In the genomic region with DNA sequence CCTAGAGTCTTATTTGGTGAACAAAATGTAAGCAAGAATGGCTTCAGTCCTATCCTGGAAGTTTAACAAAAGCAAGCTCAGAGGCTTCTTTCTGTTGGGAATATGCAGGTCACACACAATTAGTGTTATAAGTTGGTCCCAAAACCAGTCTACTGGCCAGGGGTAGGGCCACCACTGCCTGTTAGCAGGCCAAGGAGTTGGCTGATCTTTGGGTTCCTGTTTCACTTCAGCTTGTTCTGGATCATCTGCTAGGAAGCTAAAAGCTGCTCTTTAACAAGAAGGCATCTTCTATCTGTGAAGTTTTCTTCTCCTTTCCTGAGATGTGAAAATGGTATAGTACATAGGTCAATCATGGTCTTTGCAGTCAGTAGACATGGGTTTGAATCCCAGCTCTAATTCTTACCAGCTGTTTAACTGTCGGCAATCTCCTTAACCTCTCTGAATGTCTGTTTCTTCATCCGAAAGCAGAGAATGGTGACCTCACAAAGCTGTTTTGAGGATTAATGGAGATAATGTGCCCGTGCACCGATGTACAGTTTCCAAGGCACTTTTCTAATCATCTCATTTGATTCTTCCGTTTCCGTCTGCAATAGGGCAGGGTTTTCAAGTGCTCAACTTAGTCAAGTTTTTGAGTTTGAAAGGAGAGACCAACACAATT, we compare ENCODE assay signal across 13 cellular contexts.
DNase-seq lines count a peak whose midpoint lies in the region; ATAC-seq, FAIRE-seq and TF ChIP-seq lines count a peak whose summit lies in the region.
"Had no signal": no experiment of that assay in that cellular context is flagged by ENCODE, and none has a peak within 500 bp of the region (broad histone marks: within the 10 kb centered on the region; RNA-seq: fewer than 3 reads in every experiment).

No MANE protein-coding gene starts in this region.

- TF ChIP-seq EP300 in GM12878 (IDR thresholded peaks at IDR 0.05; ENCODE audit: borderline replicate concordance in 1 of 2, control insufficient read depth in 1 of 2, low read depth in 2 of 2, low read length in 2 of 2) = no peak

- H3K27me3 Mint-ChIP-seq in activated naive CD4-positive, alpha-beta T cell treated with anti-CD3 and anti-CD28 coated beads, Interleukin-2, amount 10 ng/mL, durations not matched to agents 7 days and 5 days = no peaks in the 10 kb centered on the region
- no peaks in the 10 kb centered on the region for H3K27me3 Mint-ChIP-seq in stimulated activated naive B cell treated with anti-CD40 and anti-IgM and Interleukin-4, amounts not matched to agents 10 μg/mL and 1 μg/mL and 100 μg/mL, for 72 hours

- H3K79me2 ChIP-seq in GM12878 (ENCODE audit: control insufficient read depth, insufficient read depth, low read length) = no peaks in the 10 kb centered on the region; the same call in 1 of the 2 replicates

- no peaks in the 10 kb centered on the region; the same call in 2 of the 3 replicates for H3K9me3 ChIP-seq in GM12878 (replicated peaks; ENCODE audit: control insufficient read depth, insufficient read depth, low read length)
- H3K9me3 ChIP-seq: gastroesophageal sphincter, vagina had no signal

- H3K4me1 ChIP-seq in GM12878 (ENCODE audit: control insufficient read depth, insufficient read depth, low read length) = peaks cover 46% of the 10 kb centered on the region
- H3K4me1 ChIP-seq: gastroesophageal sphincter had no signal

- CTCF ChIA-PET in activated naive CD4-positive, alpha-beta T cell treated with anti-CD3 and anti-CD28 coated beads, Interleukin-2, amount 10 ng/mL, durations not matched to agents 7 days and 5 days (lab: Charles Lee) = interaction anchor here (0.7 to 5.8 kb wide), 13 partner anchors 8 to 473 kb away, joined by 3 to 31 read pairs (median 5); no protein-coding TSS in a partner anchor
- CTCF ChIA-PET in GM12878 (lab: Yijun Ruan, JAX) = interaction anchor here (0.8 to 10.9 kb wide), 16 partner anchors 9 to 471 kb away, joined by 3 to 228 read pairs (median 6); no protein-coding TSS in a partner anchor

- intact Hi-C loops in GM12878 (cut with micrococcal nuclease; ENCODE audit: unreplicated experiment) = no loop called here

- H3K9ac ChIP-seq in GM12878 (ENCODE audit: control insufficient read depth, insufficient read depth, low read length) = no peak overlapping the region

- RAD21 ChIA-PET in GM12878 (lab: Charles Lee; ENCODE audit: unreplicated experiment) = interaction anchor here (0.8 to 10.1 kb wide), 20 partner anchors 14 to 471 kb away, joined by 3 to 379 read pairs (median 6); partner anchors contain the start of genes TAB2 and ZC3H12D

- ATAC-seq in GM12878 = peak; percentile 52
- peak; percentile 51 to 76 for ATAC-seq in stimulated activated naive B cell treated with anti-CD40 and anti-IgM and Interleukin-4, amounts not matched to agents 10 μg/mL and 1 μg/mL and 100 μg/mL, for 72 hours (replicated peaks)
- ATAC-seq: gastroesophageal sphincter had no signal

- no peak for TF ChIP-seq POLR2A in GM12878 (IDR thresholded peaks at IDR 0.05; ENCODE audit: low read depth, low read length)

- H4K20me1 ChIP-seq in GM12878 (ENCODE audit: control insufficient read depth, insufficient read depth) = no peaks in the 10 kb centered on the region

- in situ Hi-C loops in GM12878 (cut with MboI) = no loop called here

- peak overlapping the region; percentile 46 for H3K27ac Mint-ChIP-seq in activated naive CD4-positive, alpha-beta T cell treated with anti-CD3 and anti-CD28 coated beads, Interleukin-2, amount 10 ng/mL, durations not matched to agents 7 days and 5 days
- H3K27ac Mint-ChIP-seq in stimulated activated naive B cell treated with anti-CD40 and anti-IgM and Interleukin-4, amounts not matched to agents 10 μg/mL and 1 μg/mL and 100 μg/mL, for 72 hours = peak overlapping the region; percentile 89

- no peak for TF ChIP-seq RAD21 in GM12878 (IDR thresholded peaks at IDR 0.05; ENCODE audit: insufficient read depth, low read depth, low read length)

- peaks cover 43% of the 10 kb centered on the region for H3K4me1 Mint-ChIP-seq in activated naive CD4-positive, alpha-beta T cell treated with anti-CD3 and anti-CD28 coated beads, Interleukin-2, amount 10 ng/mL, durations not matched to agents 7 days and 5 days
- H3K4me1 Mint-ChIP-seq in stimulated activated naive B cell treated with anti-CD40 and anti-IgM and Interleukin-4, amounts not matched to agents 10 μg/mL and 1 μg/mL and 100 μg/mL, for 72 hours = peaks cover 10 to 48% of the 10 kb centered on the region in 2 donors

- POLR2A ChIA-PET in GM12878 (lab: Charles Lee) = interaction anchor here (0.7 to 10.3 kb wide), 10 partner anchors 14 to 490 kb away, joined by 3 to 298 read pairs (median 4); no protein-coding TSS in a partner anchor

- no peak for DNase-seq in activated naive CD4-positive, alpha-beta T cell treated with anti-CD3 and anti-CD28 coated beads, Interleukin-2, amount 10 ng/mL, durations not matched to agents 7 days and 5 days
- DNase-seq in activated naive CD4-positive, alpha-beta T cell treated with anti-CD3 and anti-CD28 coated beads, Interleukin-2, amount 50 U/mL, for 16 hours = no peak
- peak; percentile 71 for DNase-seq in MV-4-11 (lab: John Stamatoyannopoulos, UW)
- no peak for DNase-seq in GM12878 (ENCODE audit: low read depth, low spot score)
- no peak for DNase-seq in stimulated activated naive B cell treated with anti-CD40 and anti-IgM and Interleukin-4, amounts not matched to agents 10 μg/mL and 1 μg/mL and 100 μg/mL, for 72 hours
- DNase-seq in HCEC 1CT = no peak
- no peak for DNase-seq in activated T-cell treated with anti-CD3 and anti-CD28 coated beads, Interleukin-2, amount 50 U/mL, for 48 hours
- no peak for DNase-seq in NCI-H1694 treated with DMSO at 0.1 percent for 48 hours (lab: John Stamatoyannopoulos, UW)
- DNase-seq: amniotic stem cell, DMS153, NCI-H1092 treated with DMSO at 0.1 percent for 48 hours had no signal

- peak overlapping the region; percentile 78 for H3K4me2 ChIP-seq in GM12878 (ENCODE audit: control insufficient read depth, insufficient read depth)

- no peak for TF ChIP-seq CTCF in GM12878 (IDR thresholded peaks at IDR 0.05 in 2 of 3, conservative IDR thresholded peaks at IDR 0.05 in 1 of 3; ENCODE audit: control insufficient read depth in 2 of 3, extremely low read depth in 1 of 3, insufficient read depth in 1 of 3, low read depth in 3 of 3, low read length in 3 of 3)

- peak overlapping the region; percentile 45 for H3K27ac ChIP-seq in GM12878 (ENCODE audit: control insufficient read depth, insufficient read depth)
- H3K27ac ChIP-seq: gastroesophageal sphincter had no signal

- SMC1A ChIA-PET in GM12878 (lab: Charles Lee; ENCODE audit: uncharacterized antibody, unreplicated experiment) = interaction anchor here (0.5 to 26.9 kb wide), 20 partner anchors 13 to 471 kb away, joined by 3 to 1060 read pairs (median 4); no protein-coding TSS in a partner anchor

- H3K36me3 Mint-ChIP-seq in activated naive CD4-positive, alpha-beta T cell treated with anti-CD3 and anti-CD28 coated beads, Interleukin-2, amount 10 ng/mL, durations not matched to agents 7 days and 5 days = peaks cover 5% of the 10 kb centered on the region
- peaks cover 18 to 19% of the 10 kb centered on the region in 2 donors for H3K36me3 Mint-ChIP-seq in stimulated activated naive B cell treated with anti-CD40 and anti-IgM and Interleukin-4, amounts not matched to agents 10 μg/mL and 1 μg/mL and 100 μg/mL, for 72 hours

- no peaks in the 10 kb centered on the region for H3K27me3 ChIP-seq in GM12878 (replicated peaks in 1 of 2; ENCODE audit: control insufficient read depth in 2 of 2, insufficient read depth in 2 of 2, low read length in 1 of 2)
- H3K27me3 ChIP-seq: gastroesophageal sphincter, vagina had no signal

- H2AFZ ChIP-seq in GM12878 (ENCODE audit: control insufficient read depth, low read depth, low read length) = no peak overlapping the region

- no peaks in the 10 kb centered on the region for H3K9me3 Mint-ChIP-seq in activated naive CD4-positive, alpha-beta T cell treated with anti-CD3 and anti-CD28 coated beads, Interleukin-2, amount 10 ng/mL, durations not matched to agents 7 days and 5 days
- peaks cover 0 to 3% of the 10 kb centered on the region in 2 donors for H3K9me3 Mint-ChIP-seq in stimulated activated naive B cell treated with anti-CD40 and anti-IgM and Interleukin-4, amounts not matched to agents 10 μg/mL and 1 μg/mL and 100 μg/mL, for 72 hours

- peak overlapping the region; percentile 2 for H3K4me3 Mint-ChIP-seq in activated naive CD4-positive, alpha-beta T cell treated with anti-CD3 and anti-CD28 coated beads, Interleukin-2, amount 10 ng/mL, durations not matched to agents 7 days and 5 days
- peak overlapping the region; percentile 32 to 69 for H3K4me3 Mint-ChIP-seq in stimulated activated naive B cell treated with anti-CD40 and anti-IgM and Interleukin-4, amounts not matched to agents 10 μg/mL and 1 μg/mL and 100 μg/mL, for 72 hours

- 59% methylated on average over 6 of the region's 6 CpGs for WGBS in GM12878 (ENCODE audit: insufficient coverage, insufficient replicate concordance, low lambda C conversion rate, missing lambda C conversion rate)

- TSS peak; percentile 98 for BruUV-seq in GM12878 (replicated peaks; lab: Mats Ljungman, UMichigan)

- peak overlapping the region; percentile 47; the same call in 1 of the 2 replicates for H3K4me3 ChIP-seq in GM12878
- H3K4me3 ChIP-seq: gastroesophageal sphincter, vagina had no signal

- peak; percentile 41 for FAIRE-seq in GM12878 (lab: Jason Lieb, UNC)

- H3K36me3 ChIP-seq in GM12878 (ENCODE audit: control insufficient read depth in 2 of 2, insufficient read depth in 2 of 2, low read length in 1 of 2) = no peaks in the 10 kb centered on the region
- H3K36me3 ChIP-seq: vagina had no signal

TF ChIP-seq in GM12878, 131 proteins besides CTCF, POLR2A, EP300 and RAD21 (continues in another document):
- TF ChIP-seq MTA2 (IDR thresholded peaks at IDR 0.05; ENCODE audit: low read depth) (no peak), SRF (IDR thresholded peaks at IDR 0.05; ENCODE audit: low read depth in 2 of 2, low read length in 2 of 2) (no peak), LARP7 (IDR thresholded peaks at IDR 0.05) (0 out of 2 replicates have a peak, but pooled peaks have one; percentile 18), SPI1 (IDR thresholded peaks at IDR 0.05; ENCODE audit: borderline replicate concordance, insufficient read depth, low read depth, low read length) (peak; percentile 42; the same call in 1 of the 2 replicates), CHD1 (IDR thresholded peaks at IDR 0.05; ENCODE audit: low read depth, low read length) (peak; percentile 24; the same call in 1 of the 2 replicates), SREBF2 (IDR thresholded peaks at IDR 0.05; ENCODE audit: low read length) (no peak), SMARCA5 (IDR thresholded peaks at IDR 0.05) (peak; percentile 65; the same call in 1 of the 2 replicates), FOS (IDR thresholded peaks at IDR 0.05; ENCODE audit: borderline replicate concordance, extremely low read depth, insufficient read length) (no peak), ATF7 (IDR thresholded peaks at IDR 0.05; ENCODE audit: low read depth) (peak; percentile 21; the same call in 1 of the 2 replicates)
